ENCODE assay signal across 8 cellular contexts in the genomic region with DNA sequence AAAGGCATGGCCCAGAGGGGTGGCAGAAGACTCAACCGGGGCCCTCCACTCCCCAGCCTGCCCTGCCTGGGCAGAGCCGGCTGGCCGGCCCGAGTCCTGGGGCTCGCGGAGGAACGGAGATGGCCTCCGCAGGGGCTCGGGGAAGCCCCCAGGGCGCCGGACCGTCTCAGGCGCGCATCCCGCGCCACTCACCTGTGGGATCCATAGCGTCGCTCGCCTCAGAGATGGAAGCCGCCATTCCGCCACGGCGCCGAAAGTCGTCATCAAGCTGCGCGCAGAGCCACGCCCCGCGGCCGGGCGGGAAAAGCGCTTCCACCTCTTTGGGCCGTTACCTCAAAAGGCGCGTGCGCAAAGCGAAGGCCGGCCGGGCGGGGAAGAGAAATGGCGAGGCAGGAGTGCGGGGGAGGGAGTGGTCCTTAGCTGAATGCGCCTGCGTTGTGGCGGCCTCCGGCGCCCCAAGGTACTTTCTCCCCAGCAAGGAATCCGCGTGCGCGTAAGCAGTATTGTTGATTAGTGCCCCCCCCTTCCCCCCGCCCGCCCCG. TPM values are rescaled to one million over a fixed set of nuclear protein-coding genes. Genes with fewer than 3 reads are reported as not detected.
DNase-seq lines count a peak whose midpoint lies in the region; ATAC-seq, FAIRE-seq and TF ChIP-seq lines count a peak whose summit lies in the region.

A gene with protein sequence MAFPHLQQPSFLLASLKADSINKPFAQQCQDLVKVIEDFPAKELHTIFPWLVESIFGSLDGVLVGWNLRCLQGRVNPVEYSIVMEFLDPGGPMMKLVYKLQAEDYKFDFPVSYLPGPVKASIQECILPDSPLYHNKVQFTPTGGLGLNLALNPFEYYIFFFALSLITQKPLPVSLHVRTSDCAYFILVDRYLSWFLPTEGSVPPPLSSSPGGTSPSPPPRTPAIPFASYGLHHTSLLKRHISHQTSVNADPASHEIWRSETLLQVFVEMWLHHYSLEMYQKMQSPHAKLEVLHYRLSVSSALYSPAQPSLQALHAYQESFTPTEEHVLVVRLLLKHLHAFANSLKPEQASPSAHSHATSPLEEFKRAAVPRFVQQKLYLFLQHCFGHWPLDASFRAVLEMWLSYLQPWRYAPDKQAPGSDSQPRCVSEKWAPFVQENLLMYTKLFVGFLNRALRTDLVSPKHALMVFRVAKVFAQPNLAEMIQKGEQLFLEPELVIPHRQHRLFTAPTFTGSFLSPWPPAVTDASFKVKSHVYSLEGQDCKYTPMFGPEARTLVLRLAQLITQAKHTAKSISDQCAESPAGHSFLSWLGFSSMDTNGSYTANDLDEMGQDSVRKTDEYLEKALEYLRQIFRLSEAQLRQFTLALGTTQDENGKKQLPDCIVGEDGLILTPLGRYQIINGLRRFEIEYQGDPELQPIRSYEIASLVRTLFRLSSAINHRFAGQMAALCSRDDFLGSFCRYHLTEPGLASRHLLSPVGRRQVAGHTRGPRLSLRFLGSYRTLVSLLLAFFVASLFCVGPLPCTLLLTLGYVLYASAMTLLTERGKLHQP (minus strand): TSS at position 265 of the 542 bp plus-strand sequence. CDS start 5,010 bp downstream, outside the sequence.

- ATAC-seq in GM21447 (IDR thresholded peaks at IDR 0.05; ENCODE audit: unreplicated experiment), result peak; percentile 66

- peak within 1 kb of the TSS; percentile 100 for H3K4me3 ChIP-seq in Caco-2 (ENCODE audit: low read depth, low read length)
- H3K4me3 ChIP-seq in HUES64 (ENCODE audit: low read length), result peak within 1 kb of the TSS; percentile 91
- H3K4me3 ChIP-seq in OCI-LY1 (ENCODE audit: low read depth, low read length, poor library complexity, severe bottlenecking), result peak within 1 kb of the TSS; percentile 87

- no peaks in the 10 kb centered on the region for H3K9me2 ChIP-seq in OCI-LY1 (ENCODE audit: low read depth, low read length)

- H3K36me3 ChIP-seq in Caco-2 (ENCODE audit: control insufficient read depth, insufficient read depth, low read length) (peaks cover 2% of the 10 kb centered on the region; the same call in 1 of the 2 replicates), HUES64 (ENCODE audit: insufficient read depth, low read length) (peaks cover 12% of the 10 kb centered on the region; the same call in 1 of the 2 replicates), OCI-LY1 (ENCODE audit: insufficient read depth, low read length) (peaks cover 14% of the 10 kb centered on the region; the same call in 1 of the 2 replicates)

- no peaks in the 10 kb centered on the region for H3K9me3 Mint-ChIP-seq in Caco-2 (ENCODE audit: unreplicated experiment)
- H3K9me3 Mint-ChIP-seq in mesothelial cell of epicardium, result no peaks in the 10 kb centered on the region

- H3K4me1 Mint-ChIP-seq in Caco-2 (ENCODE audit: low read depth, unreplicated experiment), result peaks cover 8% of the 10 kb centered on the region
- H3K4me1 Mint-ChIP-seq in mesothelial cell of epicardium, result peaks cover 22% of the 10 kb centered on the region

- CTCF ChIA-PET in Caco-2 (lab: Charles Lee), result interaction anchor here (0.6 to 1.9 kb wide), 5 partner anchors 59 to 161 kb away, joined by 3 to 12 read pairs (median 5); partner anchors contain the start of gene IMP4

- H3K27ac Mint-ChIP-seq in Caco-2 (ENCODE audit: unreplicated experiment) (peak within 1 kb of the TSS; percentile 94), mesothelial cell of epicardium (peak within 1 kb of the TSS; percentile 96)

- peaks cover 32% of the 10 kb centered on the region for H3K79me2 ChIP-seq in OCI-LY1 (ENCODE audit: insufficient read depth, low read length)

- FAIRE-seq in endometrium (lab: Jason Lieb, UNC), result peak; percentile 88

- no peak within 1 kb of the TSS for H2AFZ ChIP-seq in OCI-LY1 (ENCODE audit: low read length)

- no peak for TF ChIP-seq CTCF in Caco-2 (IDR thresholded peaks at IDR 0.05; ENCODE audit: insufficient read depth in 1 of 2, low read depth in 1 of 2, low read length in 1 of 2, severe bottlenecking in 1 of 2, unreplicated experiment in 1 of 2)
- no peak for TF ChIP-seq CTCF in OCI-LY1 (IDR thresholded peaks at IDR 0.05; ENCODE audit: low read length)
- no peak for TF ChIP-seq CTCF in mesothelial cell of epicardium (IDR thresholded peaks at IDR 0.05; ENCODE audit: unreplicated experiment)

- no peaks in the 10 kb centered on the region for H3F3A ChIP-seq in OCI-LY1 (ENCODE audit: insufficient read depth, low read length)

- H4K20me1 ChIP-seq in OCI-LY1 (ENCODE audit: insufficient read depth, low read length), result no peaks in the 10 kb centered on the region

- H3K27ac ChIP-seq in HUES64 (ENCODE audit: low read depth, low read length) (peak within 1 kb of the TSS; percentile 88), OCI-LY1 (ENCODE audit: low read depth, low read length, poor library complexity, severe bottlenecking) (peak within 1 kb of the TSS; percentile 82)

- H3K4me1 ChIP-seq in Caco-2 (peaks cover 8% of the 10 kb centered on the region; the same call in 1 of the 2 replicates), HUES64 (ENCODE audit: insufficient read depth, low read length) (peaks cover 6% of the 10 kb centered on the region; the same call in 1 of the 2 replicates), OCI-LY1 (ENCODE audit: insufficient read depth, low read length, severe bottlenecking) (peaks cover 25% of the 10 kb centered on the region)

- POLR2A ChIA-PET in Caco-2 (lab: Charles Lee), result interaction anchor here (0.6 to 1.6 kb wide), 2 partner anchors 59 to 161 kb away, joined by 4 to 16 read pairs; partner anchors contain the start of gene IMP4

- no peaks in the 10 kb centered on the region for H3K27me3 ChIP-seq in Caco-2 (replicated peaks; ENCODE audit: control insufficient read depth, insufficient read depth, low read length)
- no peaks in the 10 kb centered on the region for H3K27me3 ChIP-seq in HUES64 (ENCODE audit: insufficient read depth, low read length)
- H3K27me3 ChIP-seq in OCI-LY1 (ENCODE audit: insufficient read depth, low read length), result no peaks in the 10 kb centered on the region

- H3K36me3 Mint-ChIP-seq in Caco-2 (ENCODE audit: insufficient read depth, unreplicated experiment) (peaks cover 67% of the 10 kb centered on the region), mesothelial cell of epicardium (peaks cover 5% of the 10 kb centered on the region)

- intact Hi-C loops in Caco-2 (cut with micrococcal nuclease; ENCODE audit: unreplicated experiment), result loop anchor here (1.0 to 2.0 kb wide), 2 partner anchors 25 to 59 kb away; no protein-coding TSS in a partner anchor

- WGBS in HUES64, result under 1% methylated on average over 55 of the region's 55 CpGs

- H3K4me3 Mint-ChIP-seq in Caco-2 (ENCODE audit: unreplicated experiment) (peak within 1 kb of the TSS; percentile 96), mesothelial cell of epicardium (peak within 1 kb of the TSS; percentile 95)

- H3K9me3 ChIP-seq in Caco-2, result no peaks in the 10 kb centered on the region
- no peaks in the 10 kb centered on the region for H3K9me3 ChIP-seq in HUES64 (ENCODE audit: insufficient read depth, low read depth, low read length)
- no peaks in the 10 kb centered on the region for H3K9me3 ChIP-seq in OCI-LY1 (ENCODE audit: low read length)

- H3K27me3 Mint-ChIP-seq in Caco-2 (ENCODE audit: insufficient read depth, unreplicated experiment) (no peaks in the 10 kb centered on the region), mesothelial cell of epicardium (ENCODE audit: low read depth) (no peaks in the 10 kb centered on the region)

- DNase-seq in Caco-2 (peak; percentile 98), mesothelial cell of epicardium (ENCODE audit: low spot score in 2 of 2, unreplicated experiment in 2 of 2) (peak; percentile 97 to 99)
- DNase-seq in activated CD8-positive, alpha-beta memory T cell treated with anti-CD3 and anti-CD28 coated beads, Interleukin-2, amount 50 U/mL, for 4 hours, result peak; percentile 99
- DNase-seq in stimulated activated CD8-positive, alpha-beta memory T cell treated with anti-CD3 and anti-CD28 coated beads, Interleukin-15, amount 100 ng/mL, for 48 hours (ENCODE audit: low read depth in 2 of 2), result peak; percentile 95 to 96

- BruUV-seq in Caco-2 (replicated peaks; lab: Mats Ljungman, UMichigan), result no TSS peak

- H3K4me2 ChIP-seq in OCI-LY1 (ENCODE audit: low read length), result peak within 1 kb of the TSS; percentile 86

- H3K9ac ChIP-seq in HUES64 (ENCODE audit: low read depth, low read length) (peak within 1 kb of the TSS; percentile 94), OCI-LY1 (ENCODE audit: low read length) (peak within 1 kb of the TSS; percentile 85)

RNA-seq across cellular contexts. Expression of the gene that starts here (rescaled TPM):
- total RNA-seq in Caco-2 (2022), result 140 and 141 TPM in 2 replicates
- polyA plus RNA-seq in HUES64 (2013, experiment 1 of 2), result 65.1 TPM
- 55.5 TPM for polyA plus RNA-seq in HUES64 (2013, experiment 2 of 2)
- total RNA-seq in mesothelial cell of epicardium, result 82.8 to 89.2 TPM (median 85.7 TPM) in 3 replicates

Comparison
In these comparisons a context has a peak if more than half of its experiments do, and no peak if none do; other contexts are left out.
1. Peak in every context shown above with its lines: DNase-seq, ATAC-seq, H3K4me3 ChIP-seq and H3K27ac ChIP-seq.